In the genomic region with DNA sequence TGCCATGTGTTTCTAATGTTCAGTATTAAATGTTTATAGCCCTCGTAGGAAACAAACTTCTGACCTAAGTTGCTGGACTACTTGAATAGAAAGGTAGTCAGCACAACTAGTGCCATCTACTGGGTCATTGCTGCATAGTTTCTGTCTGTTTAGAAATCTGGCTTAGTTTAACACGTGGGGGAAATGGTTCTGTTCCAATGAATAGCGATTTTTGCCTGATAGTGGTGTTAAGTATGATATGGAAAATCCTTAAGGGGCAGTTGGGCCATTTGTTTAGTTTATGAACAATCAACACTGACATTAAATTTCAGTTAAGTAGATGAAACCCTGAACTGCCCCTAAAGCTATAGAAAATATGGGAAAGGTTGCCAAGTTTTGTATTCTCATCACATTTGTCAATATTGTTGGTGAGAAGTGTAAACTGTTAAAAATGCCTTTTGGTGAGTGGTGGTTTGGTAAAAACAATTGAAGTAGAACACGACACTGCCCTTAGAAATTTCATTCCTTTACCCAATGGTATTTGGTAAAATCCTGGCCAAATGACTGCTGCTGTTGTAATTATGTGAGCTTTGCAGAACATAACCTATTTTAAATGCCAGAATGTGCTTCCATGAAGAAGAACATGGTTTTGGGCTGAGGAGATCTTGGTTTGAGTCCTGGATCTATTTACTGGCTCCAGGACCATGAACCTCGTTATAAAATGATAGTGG, we compare ENCODE assay signal across 1 cellular context.
A peak's percentile ranks its signal among the peaks of the same experiment; 100 is the strongest.
TF ChIP-seq lines count a peak whose summit lies in the region.

No MANE protein-coding gene starts in this region.

TF ChIP-seq in HepG2, 621 proteins besides CTCF, POLR2A, EP300 and RAD21 (continued from another document and continues in another):
- TF ChIP-seq, protein P1, sequence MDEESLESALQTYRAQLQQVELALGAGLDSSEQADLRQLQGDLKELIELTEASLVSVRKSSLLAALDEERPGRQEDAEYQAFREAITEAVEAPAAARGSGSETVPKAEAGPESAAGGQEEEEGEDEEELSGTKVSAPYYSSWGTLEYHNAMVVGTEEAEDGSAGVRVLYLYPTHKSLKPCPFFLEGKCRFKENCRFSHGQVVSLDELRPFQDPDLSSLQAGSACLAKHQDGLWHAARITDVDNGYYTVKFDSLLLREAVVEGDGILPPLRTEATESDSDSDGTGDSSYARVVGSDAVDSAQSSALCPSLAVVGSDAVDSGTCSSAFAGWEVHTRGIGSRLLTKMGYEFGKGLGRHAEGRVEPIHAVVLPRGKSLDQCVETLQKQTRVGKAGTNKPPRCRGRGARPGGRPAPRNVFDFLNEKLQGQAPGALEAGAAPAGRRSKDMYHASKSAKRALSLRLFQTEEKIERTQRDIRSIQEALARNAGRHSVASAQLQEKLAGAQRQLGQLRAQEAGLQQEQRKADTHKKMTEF (CRISPR knock-in tag; IDR thresholded peaks at IDR 0.05): peak; percentile 20; the same call in 1 of the 2 replicates
- no peak for TF ChIP-seq ZNF256 (CRISPR knock-in tag; conservative IDR thresholded peaks at IDR 0.05)
- TF ChIP-seq FOXK1 (CRISPR knock-in tag; IDR thresholded peaks at IDR 0.05; ENCODE audit: borderline replicate concordance, low read depth): no peak
- TF ChIP-seq ZNF333 (CRISPR knock-in tag; IDR thresholded peaks at IDR 0.05; ENCODE audit: borderline replicate concordance): no peak
- TF ChIP-seq, protein P2, sequence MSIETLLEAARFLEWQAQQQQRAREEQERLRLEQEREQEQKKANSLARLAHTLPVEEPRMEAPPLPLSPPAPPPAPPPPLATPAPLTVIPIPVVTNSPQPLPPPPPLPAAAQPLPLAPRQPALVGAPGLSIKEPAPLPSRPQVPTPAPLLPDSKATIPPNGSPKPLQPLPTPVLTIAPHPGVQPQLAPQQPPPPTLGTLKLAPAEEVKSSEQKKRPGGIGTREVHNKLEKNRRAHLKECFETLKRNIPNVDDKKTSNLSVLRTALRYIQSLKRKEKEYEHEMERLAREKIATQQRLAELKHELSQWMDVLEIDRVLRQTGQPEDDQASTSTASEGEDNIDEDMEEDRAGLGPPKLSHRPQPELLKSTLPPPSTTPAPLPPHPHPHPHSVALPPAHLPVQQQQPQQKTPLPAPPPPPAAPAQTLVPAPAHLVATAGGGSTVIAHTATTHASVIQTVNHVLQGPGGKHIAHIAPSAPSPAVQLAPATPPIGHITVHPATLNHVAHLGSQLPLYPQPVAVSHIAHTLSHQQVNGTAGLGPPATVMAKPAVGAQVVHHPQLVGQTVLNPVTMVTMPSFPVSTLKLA (IDR thresholded peaks at IDR 0.05): no peak
- no peak for TF ChIP-seq STAT5B (CRISPR knock-in tag; IDR thresholded peaks at IDR 0.05)
- TF ChIP-seq ESRRA (CRISPR knock-in tag; IDR thresholded peaks at IDR 0.05; ENCODE audit: low read depth): no peak
- no peak for TF ChIP-seq NPAS2 (CRISPR knock-in tag; IDR thresholded peaks at IDR 0.05; ENCODE audit: borderline replicate concordance)
- no peak for TF ChIP-seq ZNF709 (CRISPR knock-in tag; IDR thresholded peaks at IDR 0.05)
- no peak for TF ChIP-seq SP5 (CRISPR knock-in tag; IDR thresholded peaks at IDR 0.05; ENCODE audit: borderline replicate concordance, low read depth)
- TF ChIP-seq, protein P3, sequence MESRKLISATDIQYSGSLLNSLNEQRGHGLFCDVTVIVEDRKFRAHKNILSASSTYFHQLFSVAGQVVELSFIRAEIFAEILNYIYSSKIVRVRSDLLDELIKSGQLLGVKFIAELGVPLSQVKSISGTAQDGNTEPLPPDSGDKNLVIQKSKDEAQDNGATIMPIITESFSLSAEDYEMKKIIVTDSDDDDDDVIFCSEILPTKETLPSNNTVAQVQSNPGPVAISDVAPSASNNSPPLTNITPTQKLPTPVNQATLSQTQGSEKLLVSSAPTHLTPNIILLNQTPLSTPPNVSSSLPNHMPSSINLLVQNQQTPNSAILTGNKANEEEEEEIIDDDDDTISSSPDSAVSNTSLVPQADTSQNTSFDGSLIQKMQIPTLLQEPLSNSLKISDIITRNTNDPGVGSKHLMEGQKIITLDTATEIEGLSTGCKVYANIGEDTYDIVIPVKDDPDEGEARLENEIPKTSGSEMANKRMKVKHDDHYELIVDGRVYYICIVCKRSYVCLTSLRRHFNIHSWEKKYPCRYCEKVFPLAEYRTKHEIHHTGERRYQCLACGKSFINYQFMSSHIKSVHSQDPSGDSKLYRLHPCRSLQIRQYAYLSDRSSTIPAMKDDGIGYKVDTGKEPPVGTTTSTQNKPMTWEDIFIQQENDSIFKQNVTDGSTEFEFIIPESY (CRISPR knock-in tag; IDR thresholded peaks at IDR 0.05): no peak
- TF ChIP-seq ZNF446 (CRISPR knock-in tag; IDR thresholded peaks at IDR 0.05): no peak
- TF ChIP-seq ZBTB38 (CRISPR knock-in tag; IDR thresholded peaks at IDR 0.05): no peak
- no peak for TF ChIP-seq PAWR (CRISPR knock-in tag; IDR thresholded peaks at IDR 0.05; ENCODE audit: borderline replicate concordance)
- TF ChIP-seq NCOA5 (CRISPR knock-in tag; IDR thresholded peaks at IDR 0.05): no peak
- no peak for TF ChIP-seq ARID2 (CRISPR knock-in tag; IDR thresholded peaks at IDR 0.05; ENCODE audit: borderline replicate concordance)
- no peak for TF ChIP-seq ARNTL (CRISPR knock-in tag; IDR thresholded peaks at IDR 0.05)
- no peak for TF ChIP-seq ZSCAN21 (CRISPR knock-in tag; IDR thresholded peaks at IDR 0.05; ENCODE audit: borderline replicate concordance)
- TF ChIP-seq ZNF879 (CRISPR knock-in tag; IDR thresholded peaks at IDR 0.05): no peak
- TF ChIP-seq ZNF567 (CRISPR knock-in tag; IDR thresholded peaks at IDR 0.05; ENCODE audit: borderline replicate concordance): no peak
- TF ChIP-seq, protein P4, sequence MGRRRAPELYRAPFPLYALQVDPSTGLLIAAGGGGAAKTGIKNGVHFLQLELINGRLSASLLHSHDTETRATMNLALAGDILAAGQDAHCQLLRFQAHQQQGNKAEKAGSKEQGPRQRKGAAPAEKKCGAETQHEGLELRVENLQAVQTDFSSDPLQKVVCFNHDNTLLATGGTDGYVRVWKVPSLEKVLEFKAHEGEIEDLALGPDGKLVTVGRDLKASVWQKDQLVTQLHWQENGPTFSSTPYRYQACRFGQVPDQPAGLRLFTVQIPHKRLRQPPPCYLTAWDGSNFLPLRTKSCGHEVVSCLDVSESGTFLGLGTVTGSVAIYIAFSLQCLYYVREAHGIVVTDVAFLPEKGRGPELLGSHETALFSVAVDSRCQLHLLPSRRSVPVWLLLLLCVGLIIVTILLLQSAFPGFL (CRISPR knock-in tag; IDR thresholded peaks at IDR 0.05): no peak
- TF ChIP-seq ZNF761 (CRISPR knock-in tag; conservative IDR thresholded peaks at IDR 0.05): no peak
- no peak for TF ChIP-seq HNRNPK (IDR thresholded peaks at IDR 0.05; ENCODE audit: low read depth, low read length, poor library complexity, severe bottlenecking)
- TF ChIP-seq MTA1 (CRISPR knock-in tag; IDR thresholded peaks at IDR 0.05; ENCODE audit: borderline replicate concordance): no peak
- TF ChIP-seq, protein P5, sequence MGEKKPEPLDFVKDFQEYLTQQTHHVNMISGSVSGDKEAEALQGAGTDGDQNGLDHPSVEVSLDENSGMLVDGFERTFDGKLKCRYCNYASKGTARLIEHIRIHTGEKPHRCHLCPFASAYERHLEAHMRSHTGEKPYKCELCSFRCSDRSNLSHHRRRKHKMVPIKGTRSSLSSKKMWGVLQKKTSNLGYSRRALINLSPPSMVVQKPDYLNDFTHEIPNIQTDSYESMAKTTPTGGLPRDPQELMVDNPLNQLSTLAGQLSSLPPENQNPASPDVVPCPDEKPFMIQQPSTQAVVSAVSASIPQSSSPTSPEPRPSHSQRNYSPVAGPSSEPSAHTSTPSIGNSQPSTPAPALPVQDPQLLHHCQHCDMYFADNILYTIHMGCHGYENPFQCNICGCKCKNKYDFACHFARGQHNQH (CRISPR knock-in tag; IDR thresholded peaks at IDR 0.05): no peak
- TF ChIP-seq MIER2 (CRISPR knock-in tag; IDR thresholded peaks at IDR 0.05): no peak
- TF ChIP-seq SIN3B (IDR thresholded peaks at IDR 0.05; ENCODE audit: low read length): no peak
- TF ChIP-seq NONO (IDR thresholded peaks at IDR 0.05): no peak
- TF ChIP-seq NONO (CRISPR knock-in tag; conservative IDR thresholded peaks at IDR 0.05): no peak
- TF ChIP-seq, protein P6, sequence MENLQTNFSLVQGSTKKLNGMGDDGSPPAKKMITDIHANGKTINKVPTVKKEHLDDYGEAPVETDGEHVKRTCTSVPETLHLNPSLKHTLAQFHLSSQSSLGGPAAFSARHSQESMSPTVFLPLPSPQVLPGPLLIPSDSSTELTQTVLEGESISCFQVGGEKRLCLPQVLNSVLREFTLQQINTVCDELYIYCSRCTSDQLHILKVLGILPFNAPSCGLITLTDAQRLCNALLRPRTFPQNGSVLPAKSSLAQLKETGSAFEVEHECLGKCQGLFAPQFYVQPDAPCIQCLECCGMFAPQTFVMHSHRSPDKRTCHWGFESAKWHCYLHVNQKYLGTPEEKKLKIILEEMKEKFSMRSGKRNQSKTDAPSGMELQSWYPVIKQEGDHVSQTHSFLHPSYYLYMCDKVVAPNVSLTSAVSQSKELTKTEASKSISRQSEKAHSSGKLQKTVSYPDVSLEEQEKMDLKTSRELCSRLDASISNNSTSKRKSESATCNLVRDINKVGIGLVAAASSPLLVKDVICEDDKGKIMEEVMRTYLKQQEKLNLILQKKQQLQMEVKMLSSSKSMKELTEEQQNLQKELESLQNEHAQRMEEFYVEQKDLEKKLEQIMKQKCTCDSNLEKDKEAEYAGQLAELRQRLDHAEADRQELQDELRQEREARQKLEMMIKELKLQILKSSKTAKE (CRISPR knock-in tag; IDR thresholded peaks at IDR 0.05; ENCODE audit: borderline replicate concordance): no peak
- TF ChIP-seq, protein P7, sequence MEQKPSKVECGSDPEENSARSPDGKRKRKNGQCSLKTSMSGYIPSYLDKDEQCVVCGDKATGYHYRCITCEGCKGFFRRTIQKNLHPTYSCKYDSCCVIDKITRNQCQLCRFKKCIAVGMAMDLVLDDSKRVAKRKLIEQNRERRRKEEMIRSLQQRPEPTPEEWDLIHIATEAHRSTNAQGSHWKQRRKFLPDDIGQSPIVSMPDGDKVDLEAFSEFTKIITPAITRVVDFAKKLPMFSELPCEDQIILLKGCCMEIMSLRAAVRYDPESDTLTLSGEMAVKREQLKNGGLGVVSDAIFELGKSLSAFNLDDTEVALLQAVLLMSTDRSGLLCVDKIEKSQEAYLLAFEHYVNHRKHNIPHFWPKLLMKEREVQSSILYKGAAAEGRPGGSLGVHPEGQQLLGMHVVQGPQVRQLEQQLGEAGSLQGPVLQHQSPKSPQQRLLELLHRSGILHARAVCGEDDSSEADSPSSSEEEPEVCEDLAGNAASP (CRISPR knock-in tag; IDR thresholded peaks at IDR 0.05; ENCODE audit: borderline replicate concordance): 0 out of 2 replicates have a peak, but pooled peaks have one; percentile 22
- TF ChIP-seq, protein P8, sequence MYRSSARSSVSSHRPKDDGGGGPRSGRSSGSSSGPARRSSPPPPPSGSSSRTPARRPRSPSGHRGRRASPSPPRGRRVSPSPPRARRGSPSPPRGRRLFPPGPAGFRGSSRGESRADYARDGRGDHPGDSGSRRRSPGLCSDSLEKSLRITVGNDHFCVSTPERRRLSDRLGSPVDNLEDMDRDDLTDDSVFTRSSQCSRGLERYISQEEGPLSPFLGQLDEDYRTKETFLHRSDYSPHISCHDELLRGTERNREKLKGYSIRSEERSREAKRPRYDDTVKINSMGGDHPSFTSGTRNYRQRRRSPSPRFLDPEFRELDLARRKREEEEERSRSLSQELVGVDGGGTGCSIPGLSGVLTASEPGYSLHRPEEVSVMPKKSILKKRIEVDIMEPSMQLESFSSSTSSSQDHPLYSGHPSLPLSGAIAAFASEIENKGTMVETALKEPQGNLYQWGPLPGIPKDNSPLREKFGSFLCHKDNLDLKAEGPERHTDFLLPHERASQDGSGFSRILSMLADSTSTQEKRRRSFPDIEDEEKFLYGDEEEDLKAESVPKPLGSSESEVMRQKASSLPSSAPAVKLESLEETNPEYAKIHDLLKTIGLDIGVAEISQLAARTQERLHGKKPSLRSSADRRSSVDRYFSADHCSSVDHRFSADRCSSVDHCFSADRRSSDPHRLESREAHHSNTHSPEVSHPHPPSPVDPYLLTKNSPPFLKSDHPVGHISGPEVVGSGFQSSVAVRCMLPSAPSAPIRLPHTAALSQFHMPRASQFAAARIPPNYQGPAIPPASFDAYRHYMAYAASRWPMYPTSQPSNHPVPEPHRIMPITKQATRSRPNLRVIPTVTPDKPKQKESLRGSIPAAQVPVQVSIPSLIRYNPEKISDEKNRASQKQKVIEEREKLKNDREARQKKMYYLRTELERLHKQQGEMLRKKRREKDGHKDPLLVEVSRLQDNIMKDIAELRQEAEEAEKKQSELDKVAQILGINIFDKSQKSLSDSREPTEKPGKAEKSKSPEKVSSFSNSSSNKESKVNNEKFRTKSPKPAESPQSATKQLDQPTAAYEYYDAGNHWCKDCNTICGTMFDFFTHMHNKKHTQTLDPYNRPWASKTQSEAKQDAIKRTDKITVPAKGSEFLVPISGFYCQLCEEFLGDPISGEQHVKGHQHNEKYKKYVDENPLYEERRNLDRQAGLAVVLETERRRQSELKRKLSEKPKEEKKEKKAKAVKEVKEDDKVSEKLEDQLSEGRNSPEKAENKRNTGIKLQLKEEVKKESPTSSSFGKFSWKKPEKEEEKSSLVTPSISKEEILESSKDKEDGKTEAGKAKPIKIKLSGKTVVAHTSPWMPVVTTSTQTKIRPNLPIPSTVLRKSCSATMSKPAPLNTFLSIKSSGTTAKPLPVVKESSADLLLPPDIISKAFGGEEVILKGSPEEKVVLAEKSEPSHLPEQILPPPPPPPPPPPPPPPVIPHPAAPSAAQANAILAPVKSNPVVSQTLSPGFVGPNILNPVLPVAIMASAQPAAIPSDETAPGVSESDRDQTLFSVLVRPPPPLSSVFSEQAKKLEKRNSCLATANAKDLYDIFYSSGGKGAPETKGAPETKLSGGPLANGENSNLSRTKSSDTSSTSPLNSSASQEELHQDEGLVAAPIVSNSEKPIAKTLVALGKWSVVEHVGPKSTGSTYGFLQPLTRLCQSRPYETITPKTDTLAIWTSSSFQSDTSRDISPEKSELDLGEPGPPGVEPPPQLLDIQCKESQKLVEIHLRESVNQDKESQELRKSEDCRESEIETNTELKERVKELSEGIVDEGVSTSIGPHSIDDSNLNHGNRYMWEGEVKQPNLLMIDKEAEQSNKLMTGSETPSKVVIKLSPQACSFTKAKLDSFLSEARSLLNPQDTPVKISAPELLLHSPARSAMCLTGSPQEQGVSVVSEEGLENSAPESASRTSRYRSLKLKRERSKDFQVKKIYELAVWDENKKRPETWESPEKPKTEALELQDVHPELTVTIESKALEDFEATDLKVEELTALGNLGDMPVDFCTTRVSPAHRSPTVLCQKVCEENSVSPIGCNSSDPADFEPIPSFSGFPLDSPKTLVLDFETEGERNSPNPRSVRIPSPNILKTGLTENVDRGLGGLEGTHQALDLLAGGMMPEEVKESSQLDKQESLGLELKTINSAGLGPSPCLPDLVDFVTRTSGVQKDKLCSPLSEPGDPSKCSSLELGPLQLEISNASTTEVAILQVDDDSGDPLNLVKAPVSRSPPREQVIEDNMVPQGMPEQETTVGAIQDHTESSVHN (CRISPR knock-in tag; IDR thresholded peaks at IDR 0.05): no peak
- no peak for TF ChIP-seq MEF2D (CRISPR knock-in tag; IDR thresholded peaks at IDR 0.05)
- TF ChIP-seq ZNF225 (CRISPR knock-in tag; IDR thresholded peaks at IDR 0.05): no peak
- no peak for TF ChIP-seq MZF1 (CRISPR knock-in tag; IDR thresholded peaks at IDR 0.05; ENCODE audit: borderline replicate concordance)
